ENCODE assay signal across 21 cellular contexts in the genomic region with DNA sequence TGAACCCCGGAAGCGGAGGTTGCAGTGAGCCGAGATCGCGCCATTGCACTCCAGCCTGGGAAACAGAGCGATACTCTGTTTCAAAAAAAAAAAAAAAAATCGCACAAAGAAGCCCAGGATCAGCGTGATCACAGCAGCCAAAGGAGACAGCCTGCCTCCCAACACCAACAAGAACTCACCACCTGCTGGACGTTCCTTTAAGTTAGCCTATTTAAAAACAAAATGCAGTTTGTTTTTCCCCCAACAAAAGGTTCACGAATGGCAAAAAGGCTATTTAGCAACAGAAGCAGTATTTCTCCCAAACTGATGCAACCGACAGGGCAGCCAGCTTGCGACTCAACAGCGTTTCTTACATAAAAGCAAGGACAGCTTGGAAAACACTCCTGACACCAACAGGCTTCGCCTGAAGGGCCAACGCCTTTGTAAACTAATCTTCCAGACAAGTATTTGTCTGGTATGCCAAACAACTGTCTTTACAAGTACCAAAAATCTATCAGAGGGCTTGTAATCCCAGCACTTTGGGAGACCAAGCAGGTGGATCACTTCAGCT. TPM values are rescaled to one million over a fixed set of nuclear protein-coding genes. Genes with fewer than 3 reads are reported as not detected.
DNase-seq lines count a peak whose midpoint lies in the region; ATAC-seq and TF ChIP-seq lines count a peak whose summit lies in the region.
"Had no signal": no experiment of that assay in that cellular context is flagged by ENCODE, and none has a peak within 500 bp of the region (broad histone marks: within the 10 kb centered on the region; RNA-seq: fewer than 3 reads in every experiment).

No MANE protein-coding gene starts in this region.

- H3K4me1 ChIP-seq in left ventricle myocardium inferior = peaks cover 98% of the 10 kb centered on the region
- H3K4me1 ChIP-seq in heart left ventricle = peaks cover 0 to 78% (median 39%) of the 10 kb centered on the region in 12 donors
- peaks cover 34% of the 10 kb centered on the region for H3K4me1 ChIP-seq in testis
- H3K4me1 ChIP-seq: breast epithelium had no signal

- H3K27ac ChIP-seq in left ventricle myocardium inferior (replicated peaks) (peak overlapping the region; percentile 33), heart left ventricle (no peak overlapping the region), testis (peak overlapping the region in 1 of 2 donors; percentile 14)
- H3K27ac ChIP-seq: breast epithelium, Peyer's patch had no signal

- peaks cover 26% of the 10 kb centered on the region for H3K36me3 Mint-ChIP-seq in activated CD4-positive, alpha-beta memory T cell treated with anti-CD3 and anti-CD28 coated beads for 36 hours

- H3K27ac Mint-ChIP-seq in activated CD4-positive, alpha-beta memory T cell treated with anti-CD3 and anti-CD28 coated beads for 36 hours = no peak overlapping the region
- H3K27ac Mint-ChIP-seq: activated naive CD4-positive, alpha-beta T cell treated with anti-CD3 and anti-CD28 coated beads, Interleukin-2, amount 10 ng/mL, durations not matched to agents 7 days and 5 days; CD8-positive, alpha-beta T cell; mesothelial cell of epicardium; stimulated activated naive B cell treated with anti-CD40 and anti-IgM and Interleukin-4, amounts not matched to agents 10 μg/mL and 1 μg/mL and 100 μg/mL, for 72 hours had no signal

- no peak for ATAC-seq in heart left ventricle
- no peak for ATAC-seq in HG02938 (IDR thresholded peaks at IDR 0.05; ENCODE audit: unreplicated experiment)
- ATAC-seq: CD8-positive, alpha-beta T cell; stimulated activated naive B cell treated with anti-CD40 and anti-IgM and Interleukin-4, amounts not matched to agents 10 μg/mL and 1 μg/mL and 100 μg/mL, for 72 hours had no signal

- TF ChIP-seq POLR2A in heart left ventricle (IDR thresholded peaks at IDR 0.05) = no peak
- TF ChIP-seq POLR2A in testis (IDR thresholded peaks at IDR 0.05) = no peak

- CTCF ChIA-PET in activated CD4-positive, alpha-beta memory T cell treated with anti-CD3 and anti-CD28 coated beads for 36 hours (lab: Charles Lee) = interaction anchor here (0.6 kb wide), 1 partner anchor 75 kb away, joined by 3 read pairs; no protein-coding TSS in a partner anchor

- WGBS in heart left ventricle, 4 donors = 75 to 82% (median 80%) methylated on average over 15 of the region's 15 CpGs
- WGBS in testis, 2 donors = 55 to 62% methylated on average over 15 of the region's 15 CpGs

- TF ChIP-seq CTCF in left ventricle myocardium inferior (IDR thresholded peaks at IDR 0.05; ENCODE audit: borderline replicate concordance) (no peak), heart left ventricle (IDR thresholded peaks at IDR 0.05) (no peak), choroid plexus epithelial cell (conservative IDR thresholded peaks at IDR 0.05; ENCODE audit: low read depth, low read length) (no peak), testis (IDR thresholded peaks at IDR 0.05) (no peak)

- peaks cover 30% of the 10 kb centered on the region for H3K36me3 ChIP-seq in left ventricle myocardium inferior
- H3K36me3 ChIP-seq in heart left ventricle = peaks cover 0 to 64% (median 40%) of the 10 kb centered on the region in 9 donors
- H3K36me3 ChIP-seq in testis (ENCODE audit: low read depth, missing control alignments) = no peaks in the 10 kb centered on the region
- H3K36me3 ChIP-seq: breast epithelium had no signal

- H3K4me3 Mint-ChIP-seq in activated CD4-positive, alpha-beta memory T cell treated with anti-CD3 and anti-CD28 coated beads for 36 hours = no peak overlapping the region
- H3K4me3 Mint-ChIP-seq: activated naive CD4-positive, alpha-beta T cell treated with anti-CD3 and anti-CD28 coated beads, Interleukin-2, amount 10 ng/mL, durations not matched to agents 7 days and 5 days; CD8-positive, alpha-beta T cell; mesothelial cell of epicardium; stimulated activated naive B cell treated with anti-CD40 and anti-IgM and Interleukin-4, amounts not matched to agents 10 μg/mL and 1 μg/mL and 100 μg/mL, for 72 hours had no signal

- H3K4me3 ChIP-seq in left ventricle myocardium inferior = no peak overlapping the region
- H3K4me3 ChIP-seq in heart left ventricle = no peak overlapping the region
- no peak overlapping the region for H3K4me3 ChIP-seq in choroid plexus epithelial cell (ENCODE audit: low read depth, low read length)
- no peak overlapping the region for H3K4me3 ChIP-seq in testis
- H3K4me3 ChIP-seq: breast epithelium, Peyer's patch had no signal

- H3K9me3 Mint-ChIP-seq in activated CD4-positive, alpha-beta memory T cell treated with anti-CD3 and anti-CD28 coated beads for 36 hours = no peaks in the 10 kb centered on the region
- H3K9me3 Mint-ChIP-seq: activated naive CD4-positive, alpha-beta T cell treated with anti-CD3 and anti-CD28 coated beads, Interleukin-2, amount 10 ng/mL, durations not matched to agents 7 days and 5 days; CD8-positive, alpha-beta T cell; mesothelial cell of epicardium; stimulated activated naive B cell treated with anti-CD40 and anti-IgM and Interleukin-4, amounts not matched to agents 10 μg/mL and 1 μg/mL and 100 μg/mL, for 72 hours had no signal

- intact Hi-C loops in left ventricle myocardium inferior (cut with micrococcal nuclease) = no loop called here
- intact Hi-C loops in heart left ventricle (cut with DNase I) = no loop called here
- intact Hi-C loops in testis (cut with DNase I; ENCODE audit: low total_unique reads) = no loop called here
- intact Hi-C loops in activated CD4-positive, alpha-beta memory T cell treated with anti-CD3 and anti-CD28 coated beads for 36 hours (cut with micrococcal nuclease) = no loop called here

- POLR2A ChIA-PET in activated CD4-positive, alpha-beta memory T cell treated with anti-CD3 and anti-CD28 coated beads for 36 hours (lab: Charles Lee) = interaction anchor here (0.6 kb wide), 1 partner anchor 46 kb away, joined by 3 read pairs; no protein-coding TSS in a partner anchor

- no peaks in the 10 kb centered on the region for H3K27me3 ChIP-seq in left ventricle myocardium inferior (ENCODE audit: low read depth)
- no peaks in the 10 kb centered on the region for H3K27me3 ChIP-seq in heart left ventricle
- no peaks in the 10 kb centered on the region for H3K27me3 ChIP-seq in testis
- H3K27me3 ChIP-seq: breast epithelium, Peyer's patch had no signal

- DNase-seq in left ventricle myocardium inferior (no peak), heart left ventricle (no peak), choroid plexus epithelial cell (ENCODE audit: low read depth) (peak; percentile 34), iris pigment epithelial cell (ENCODE audit: low read depth) (peak; percentile 27), testis (peak; percentile 59), NCI-H748 treated with DMSO at 0.1 percent for 48 hours (lab: John Stamatoyannopoulos, UW) (no peak)
- no peak for DNase-seq in activated CD4-positive, alpha-beta memory T cell treated with anti-CD3 and anti-CD28 coated beads for 36 hours
- DNase-seq: activated naive CD4-positive, alpha-beta T cell treated with anti-CD3 and anti-CD28 coated beads, Interleukin-2, amount 10 ng/mL, durations not matched to agents 7 days and 5 days; CD8-positive, alpha-beta T cell; effector CD8-positive, alpha-beta T cell; EL; islet precursor cell; NCI-H2029 treated with DMSO at 0.1 percent for 48 hours; NCI-H82; occipital lobe; Peyer's patch; stimulated activated naive B cell treated with anti-CD40 and anti-IgM and Interleukin-4, amounts not matched to agents 10 μg/mL and 1 μg/mL and 100 μg/mL, for 72 hours had no signal

- H3K4me1 Mint-ChIP-seq in activated CD4-positive, alpha-beta memory T cell treated with anti-CD3 and anti-CD28 coated beads for 36 hours (ENCODE audit: low read depth) = peaks cover 39% of the 10 kb centered on the region

- H3K27me3 Mint-ChIP-seq in activated CD4-positive, alpha-beta memory T cell treated with anti-CD3 and anti-CD28 coated beads for 36 hours = no peaks in the 10 kb centered on the region
- H3K27me3 Mint-ChIP-seq: activated naive CD4-positive, alpha-beta T cell treated with anti-CD3 and anti-CD28 coated beads, Interleukin-2, amount 10 ng/mL, durations not matched to agents 7 days and 5 days; stimulated activated naive B cell treated with anti-CD40 and anti-IgM and Interleukin-4, amounts not matched to agents 10 μg/mL and 1 μg/mL and 100 μg/mL, for 72 hours had no signal

- H3K9me3 ChIP-seq in left ventricle myocardium inferior (replicated peaks) (no peaks in the 10 kb centered on the region), heart left ventricle (no peaks in the 10 kb centered on the region), testis (no peaks in the 10 kb centered on the region)
- H3K9me3 ChIP-seq: breast epithelium, Peyer's patch had no signal

RNA-seq across cellular contexts. Expression of gene SSU72, which starts 6.8 kb away (rescaled TPM):
- total RNA-seq in left ventricle myocardium inferior = 104 TPM
- 100 to 1,000 TPM in 5 of 9 donors, 10 to 100 TPM in 4; 76.3 to 160 (median 106) TPM for total RNA-seq in heart left ventricle
- 100 to 1,000 TPM; 113 to 138 TPM for polyA plus RNA-seq in heart left ventricle
- 100 to 1,000 TPM; 146 to 158 TPM for total RNA-seq in testis
- polyA plus RNA-seq in testis (ENCODE audit: insufficient read depth, low read depth, low replicate concordance) = 67.0 TPM
- total RNA-seq in activated CD4-positive, alpha-beta memory T cell treated with anti-CD3 and anti-CD28 coated beads for 36 hours = 100 to 1,000 TPM; 106 to 107 TPM

RNA-seq across cellular contexts. Expression of gene TMEM240, which starts 27.5 kb away (rescaled TPM):
- 7.2 TPM for total RNA-seq in left ventricle myocardium inferior
- total RNA-seq in heart left ventricle = 1 to 10 TPM in 8 of 9 donors, not detected in 1; 2.6 to 5.6 (median 4.2) TPM
- 10 to 100 TPM in 1 of 2 donors, 1 to 10 TPM in 1; 1.5 to 12.4 TPM for polyA plus RNA-seq in heart left ventricle
- total RNA-seq in testis = 1 to 10 TPM; 3.6 to 6.3 TPM
- polyA plus RNA-seq in testis (ENCODE audit: insufficient read depth, low read depth, low replicate concordance) = 4.3 TPM
- under 1 TPM in 1 of 2 experiments, not detected in 1; 0.29 TPM for total RNA-seq in activated CD4-positive, alpha-beta memory T cell treated with anti-CD3 and anti-CD28 coated beads for 36 hours

RNA-seq across cellular contexts. Expression of gene FNDC10, which starts 32.0 kb away (rescaled TPM):
- total RNA-seq in left ventricle myocardium inferior = 3.6 TPM
- total RNA-seq in heart left ventricle = 1 to 10 TPM; 1.9 to 6.7 (median 3.6) TPM
- polyA plus RNA-seq in heart left ventricle = 1 to 10 TPM; 1.1 to 4.6 TPM
- total RNA-seq in testis = 10 to 100 TPM; 36.8 to 54.0 TPM
- 15.5 TPM for polyA plus RNA-seq in testis (ENCODE audit: insufficient read depth, low read depth, low replicate concordance)
- total RNA-seq in activated CD4-positive, alpha-beta memory T cell treated with anti-CD3 and anti-CD28 coated beads for 36 hours = 1 to 10 TPM; 1.5 to 1.6 TPM
- total RNA-seq: HT-29 had no signal

RNA-seq across cellular contexts. Expression of gene MIB2, which starts 47.4 kb away (rescaled TPM):
- 129 TPM for total RNA-seq in left ventricle myocardium inferior
- 100 to 1,000 TPM in 1 of 9 donors, 10 to 100 TPM in 8; 59.2 to 114 (median 76.3) TPM for total RNA-seq in heart left ventricle
- 100 to 1,000 TPM in 1 of 2 donors, 10 to 100 TPM in 1; 40.7 to 121 TPM for polyA plus RNA-seq in heart left ventricle
- total RNA-seq in testis = 100 to 1,000 TPM; 154 to 172 TPM
- polyA plus RNA-seq in testis (ENCODE audit: insufficient read depth, low read depth, low replicate concordance) = 38.7 TPM
- total RNA-seq in activated CD4-positive, alpha-beta memory T cell treated with anti-CD3 and anti-CD28 coated beads for 36 hours = 10 to 100 TPM; 31.1 to 36.1 TPM

RNA-seq across cellular contexts. Expression of gene ATAD3A, which starts 55.9 kb away (rescaled TPM):
- total RNA-seq in left ventricle myocardium inferior = 19.4 TPM
- total RNA-seq in heart left ventricle = 10 to 100 TPM; 11.3 to 25.3 (median 18.1) TPM
- polyA plus RNA-seq in heart left ventricle = 10 to 100 TPM; 21.5 to 49.5 TPM
- total RNA-seq in testis = 10 to 100 TPM; 35.7 to 37.4 TPM
- polyA plus RNA-seq in testis (ENCODE audit: insufficient read depth, low read depth, low replicate concordance) = 22.0 TPM
- total RNA-seq in activated CD4-positive, alpha-beta memory T cell treated with anti-CD3 and anti-CD28 coated beads for 36 hours = 10 to 100 TPM; 45.7 to 46.7 TPM

Comparison
In these comparisons a context has a peak if more than half of its experiments do, and no peak if none do; other contexts are left out.
1. DNase-seq: peak in choroid plexus epithelial cell (single experiment), iris pigment epithelial cell (single experiment) and testis (single experiment); none in left ventricle myocardium inferior (single experiment), heart left ventricle (0 of 5), activated CD4-positive, alpha-beta memory T cell treated with anti-CD3 and anti-CD28 coated beads for 36 hours (single experiment) and NCI-H748 treated with DMSO at 0.1 percent for 48 hours (single experiment).